Comparison of ENCODE assay signal across 10 cellular contexts in the genomic region with DNA sequence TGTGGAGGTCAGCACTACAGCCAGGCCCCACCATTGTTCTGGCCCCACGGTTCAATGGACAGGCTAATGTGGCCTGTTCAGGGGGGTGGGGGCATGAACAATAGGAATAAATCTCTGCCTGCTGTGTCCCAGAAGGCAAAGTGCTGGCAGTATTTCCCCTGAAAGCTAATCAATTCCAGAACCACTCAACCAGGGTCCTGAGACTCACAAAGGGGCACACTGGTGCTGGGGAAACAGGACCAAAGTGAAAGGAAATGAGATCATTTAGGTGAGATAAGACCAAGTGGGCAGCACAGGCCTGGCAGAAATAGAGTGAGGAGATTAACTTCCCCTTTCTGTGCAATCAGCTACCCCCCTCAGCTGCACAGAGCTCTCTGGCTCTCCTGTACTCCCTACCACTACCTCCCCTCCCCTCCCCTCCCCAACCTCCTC. TPM values are rescaled to one million over a fixed set of nuclear protein-coding genes. Genes with fewer than 3 reads are reported as not detected.
DNase-seq lines count a peak whose midpoint lies in the region; ATAC-seq and FAIRE-seq lines count a peak whose summit lies in the region.
"Had no signal": no experiment of that assay in that cellular context is flagged by ENCODE, and none has a peak within 500 bp of the region (broad histone marks: within the 10 kb centered on the region; RNA-seq: fewer than 3 reads in every experiment).

No MANE protein-coding gene starts in this region.

- CTCF ChIA-PET in activated CD4-positive, alpha-beta T cell treated with anti-CD3 and anti-CD28 coated beads for 36 hours (lab: Charles Lee) = interaction anchor here (0.6 to 5.9 kb wide), 5 partner anchors 14 to 589 kb away, joined by 3 to 59 read pairs (median 4); no protein-coding TSS in a partner anchor

- no peak overlapping the region for H3K4me3 Mint-ChIP-seq in activated CD4-positive, alpha-beta T cell treated with anti-CD3 and anti-CD28 coated beads for 36 hours
- peak overlapping the region; percentile 30 for H3K4me3 Mint-ChIP-seq in stimulated activated memory B cell treated with anti-CD40 and anti-IgM and Interleukin-4, amounts not matched to agents 10 μg/mL and 1 μg/mL and 100 μg/mL, for 72 hours

- H3K27ac Mint-ChIP-seq in activated CD4-positive, alpha-beta T cell treated with anti-CD3 and anti-CD28 coated beads for 36 hours = peak overlapping the region; percentile 33
- H3K27ac Mint-ChIP-seq in stimulated activated memory B cell treated with anti-CD40 and anti-IgM and Interleukin-4, amounts not matched to agents 10 μg/mL and 1 μg/mL and 100 μg/mL, for 72 hours = peak overlapping the region; percentile 95

- no peak for DNase-seq in activated CD4-positive, alpha-beta T cell treated with anti-CD3 and anti-CD28 coated beads for 36 hours
- DNase-seq in activated CD4-positive, alpha-beta T cell treated with anti-CD3 and anti-CD28 coated beads, Interleukin-2, amount 50 U/mL, for 1 hour = no peak
- peak; percentile 79 for DNase-seq in SKM-1 treated with dmso at 0.1 percent for 144 hours (lab: John Stamatoyannopoulos, UW; ENCODE audit: unreplicated experiment)
- no peak for DNase-seq in NCI-H2227 (lab: John Stamatoyannopoulos, UW; ENCODE audit: unreplicated experiment)
- no peak for DNase-seq in NCI-H187 (lab: John Stamatoyannopoulos, UW)
- no peak for DNase-seq in frontal cortex (ENCODE audit: low spot score in 2 of 2)
- DNase-seq: upper lobe of left lung had no signal

- peaks cover 4% of the 10 kb centered on the region for H3K9me3 Mint-ChIP-seq in activated CD4-positive, alpha-beta T cell treated with anti-CD3 and anti-CD28 coated beads for 36 hours (ENCODE audit: low read depth)
- no peaks in the 10 kb centered on the region for H3K9me3 Mint-ChIP-seq in stimulated activated memory B cell treated with anti-CD40 and anti-IgM and Interleukin-4, amounts not matched to agents 10 μg/mL and 1 μg/mL and 100 μg/mL, for 72 hours

- no peaks in the 10 kb centered on the region for H3K27me3 Mint-ChIP-seq in activated CD4-positive, alpha-beta T cell treated with anti-CD3 and anti-CD28 coated beads for 36 hours
- no peaks in the 10 kb centered on the region for H3K27me3 Mint-ChIP-seq in stimulated activated memory B cell treated with anti-CD40 and anti-IgM and Interleukin-4, amounts not matched to agents 10 μg/mL and 1 μg/mL and 100 μg/mL, for 72 hours

- no peak for ATAC-seq in activated CD4-positive, alpha-beta T cell treated with anti-CD3 and anti-CD28 coated beads for 36 hours
- peak; percentile 59 for ATAC-seq in HG03159 (IDR thresholded peaks at IDR 0.05; ENCODE audit: unreplicated experiment)
- peak; percentile 82 for ATAC-seq in stimulated activated memory B cell treated with anti-CD40 and anti-IgM and Interleukin-4, amounts not matched to agents 10 μg/mL and 1 μg/mL and 100 μg/mL, for 72 hours

- H3K36me3 Mint-ChIP-seq in activated CD4-positive, alpha-beta T cell treated with anti-CD3 and anti-CD28 coated beads for 36 hours (ENCODE audit: low read depth) = peaks cover 13% of the 10 kb centered on the region
- H3K36me3 Mint-ChIP-seq in stimulated activated memory B cell treated with anti-CD40 and anti-IgM and Interleukin-4, amounts not matched to agents 10 μg/mL and 1 μg/mL and 100 μg/mL, for 72 hours = peaks cover 9% of the 10 kb centered on the region

- H3K4me1 Mint-ChIP-seq in activated CD4-positive, alpha-beta T cell treated with anti-CD3 and anti-CD28 coated beads for 36 hours = peaks cover 86% of the 10 kb centered on the region
- H3K4me1 Mint-ChIP-seq in stimulated activated memory B cell treated with anti-CD40 and anti-IgM and Interleukin-4, amounts not matched to agents 10 μg/mL and 1 μg/mL and 100 μg/mL, for 72 hours = peaks cover 93% of the 10 kb centered on the region

- no peak for FAIRE-seq in frontal cortex (lab: Jason Lieb, UNC)
- FAIRE-seq: A204.1 had no signal

- POLR2A ChIA-PET in activated CD4-positive, alpha-beta T cell treated with anti-CD3 and anti-CD28 coated beads for 36 hours (lab: Charles Lee) = interaction anchor here (0.8 to 1.0 kb wide), 2 partner anchors 13 to 16 kb away, joined by 3 to 4 read pairs; no protein-coding TSS in a partner anchor

- intact Hi-C loops in activated CD4-positive, alpha-beta T cell treated with anti-CD3 and anti-CD28 coated beads for 36 hours (cut with DNase I, micrococcal nuclease) = loop anchor here in 1 of 2 experiments (10.0 kb wide), 1 partner anchor 428 kb away; a partner anchor contains a TSS

RNA-seq across cellular contexts. Expression of a gene that starts 11.5 kb away (rescaled TPM):
- total RNA-seq in activated CD4-positive, alpha-beta T cell treated with anti-CD3 and anti-CD28 coated beads for 36 hours = 1 to 10 TPM; 1.6 to 1.7 TPM
- 1.6 TPM for total RNA-seq in frontal cortex

RNA-seq across cellular contexts. Expression of a gene that starts 34.5 kb away (rescaled TPM):
- 10 to 100 TPM; 10.5 to 11.4 TPM for total RNA-seq in activated CD4-positive, alpha-beta T cell treated with anti-CD3 and anti-CD28 coated beads for 36 hours
- 32.2 TPM for total RNA-seq in frontal cortex

RNA-seq across cellular contexts. Expression of a gene that starts 37.9 kb away (rescaled TPM):
- total RNA-seq in activated CD4-positive, alpha-beta T cell treated with anti-CD3 and anti-CD28 coated beads for 36 hours = 10 to 100 TPM; 30.9 to 36.6 TPM
- total RNA-seq in frontal cortex = 31.4 TPM
